ENCODE assay signal across 9 cellular contexts in the genomic region with DNA sequence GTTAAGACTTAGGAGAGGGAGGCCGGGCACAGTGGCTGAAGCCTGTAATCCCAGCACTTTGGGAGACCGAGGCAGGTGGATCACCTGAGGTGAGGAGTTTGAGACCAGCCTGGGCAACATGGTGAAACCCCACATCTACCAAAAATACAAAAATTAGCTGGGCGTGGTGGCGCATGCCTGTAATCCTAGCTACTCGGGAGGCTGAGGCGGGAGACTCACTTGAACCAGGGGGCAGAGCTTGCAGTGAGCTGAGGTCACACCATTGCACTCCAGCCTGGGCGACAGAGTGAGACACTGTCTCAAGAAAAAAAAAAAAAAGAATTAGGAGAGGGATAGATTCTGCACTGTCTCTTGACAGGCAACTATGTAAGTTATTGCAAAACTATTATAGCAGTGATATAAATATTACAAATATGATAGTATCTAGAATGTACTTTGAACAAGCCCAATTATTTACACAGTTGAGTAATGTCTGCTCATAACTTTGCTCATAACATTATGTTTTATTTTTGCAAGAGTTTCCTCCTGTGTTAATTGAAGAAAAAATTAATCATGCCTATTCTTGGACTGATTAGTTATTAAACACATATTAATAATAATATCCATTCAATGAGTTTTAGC. TPM values are rescaled to one million over a fixed set of nuclear protein-coding genes. Genes with fewer than 3 reads are reported as not detected.
A peak's percentile ranks its signal among the peaks of the same experiment; 100 is the strongest.
DNase-seq lines count a peak whose midpoint lies in the region; ATAC-seq and TF ChIP-seq lines count a peak whose summit lies in the region.
"Not testable (repeated sequence)": the region's sequence is repeated elsewhere in the genome, so short reads cannot be mapped to it uniquely, and the experiment has no call there.
"Had no signal": no experiment of that assay in that cellular context is flagged by ENCODE, and none has a peak within 500 bp of the region (broad histone marks: within the 10 kb centered on the region; RNA-seq: fewer than 3 reads in every experiment).

No MANE protein-coding gene starts in this region.

- peak overlapping the region; percentile 91; the same call in 1 of the 2 replicates for H3K27ac ChIP-seq in ACC112 (ENCODE audit: low read depth, low read length)
- peak overlapping the region; percentile 48 for H3K27ac ChIP-seq in RWPE2 (ENCODE audit: poor library complexity, severe bottlenecking)
- H3K27ac ChIP-seq in body of pancreas: peak overlapping the region in 3 of 4 donors; percentile 62 to 76 (median 66)
- peak overlapping the region; percentile 63 for H3K27ac ChIP-seq in duodenal mucosa (ENCODE audit: low read depth, low read length)
- H3K27ac ChIP-seq in muscle layer of duodenum (ENCODE audit: low read length): peak overlapping the region; percentile 41
- H3K27ac ChIP-seq in smooth muscle cell (ENCODE audit: low read depth): peak overlapping the region; percentile 94

- H3K9me3 ChIP-seq in RWPE2 (ENCODE audit: severe bottlenecking); body of pancreas; duodenal mucosa (ENCODE audit: control insufficient read depth in 1 of 2, low read length in 2 of 2); muscle layer of duodenum (ENCODE audit: control insufficient read depth in 1 of 2, low read length in 2 of 2); smooth muscle cell (replicated peaks; ENCODE audit: low read depth): not testable (repeated sequence)

- peaks cover 36% of the 10 kb centered on the region for H3K4me1 Mint-ChIP-seq in HFFc6 (ENCODE audit: low read depth)

- H3K36me3 Mint-ChIP-seq in HFFc6 (ENCODE audit: low read depth): not testable (repeated sequence)

- H4K20me1 ChIP-seq in smooth muscle cell (ENCODE audit: low read depth): not testable (repeated sequence)

- not testable (repeated sequence) for H3K4me3 ChIP-seq in ACC112 (ENCODE audit: low read depth, low read length); RWPE2 (ENCODE audit: severe bottlenecking); body of pancreas; duodenal mucosa (ENCODE audit: low read depth in 1 of 2, low read length in 2 of 2); fibroblast of villous mesenchyme (ENCODE audit: low read depth, low read length); muscle layer of duodenum (ENCODE audit: low read depth in 1 of 2, low read length in 2 of 2); smooth muscle cell

- not testable (repeated sequence) for TF ChIP-seq POLR2A in body of pancreas (IDR thresholded peaks at IDR 0.05)

- not testable (repeated sequence) for H2AFZ ChIP-seq in ACC112 (ENCODE audit: low read length, unreplicated experiment); smooth muscle cell (ENCODE audit: low read depth)

- TF ChIP-seq CTCF in HFFc6 (IDR thresholded peaks at IDR 0.05); RWPE2 (IDR thresholded peaks at IDR 0.05; ENCODE audit: poor library complexity, severe bottlenecking); body of pancreas (IDR thresholded peaks at IDR 0.05); fibroblast of villous mesenchyme (IDR thresholded peaks at IDR 0.05; ENCODE audit: insufficient read depth, low read depth, low read length); smooth muscle cell (IDR thresholded peaks at IDR 0.05; ENCODE audit: borderline replicate concordance, insufficient read depth, poor library complexity, severe bottlenecking): not testable (repeated sequence)

- H3K27me3 Mint-ChIP-seq in HFFc6 (ENCODE audit: insufficient read depth): not testable (repeated sequence)

- H3F3A ChIP-seq in smooth muscle cell (ENCODE audit: low read depth): peaks cover 13% of the 10 kb centered on the region

- intact Hi-C loops in body of pancreas (cut with DNase I): not testable (repeated sequence)

- H3K79me2 ChIP-seq in ACC112 (ENCODE audit: control insufficient read depth, insufficient read depth, low read length, unreplicated experiment): peaks cover 17% of the 10 kb centered on the region
- not testable (repeated sequence) for H3K79me2 ChIP-seq in smooth muscle cell (ENCODE audit: low read depth)

- 79 to 86% methylated on average over 7 of the region's 7 CpGs for WGBS in body of pancreas, 2 donors
- 94% methylated on average over 7 of the region's 7 CpGs for WGBS in smooth muscle cell (ENCODE audit: low lambda C conversion rate)

- H3K4me1 ChIP-seq in ACC112 (ENCODE audit: control insufficient read depth, insufficient read depth, low read length, unreplicated experiment): peaks cover 27% of the 10 kb centered on the region
- peaks cover 19% of the 10 kb centered on the region for H3K4me1 ChIP-seq in RWPE2 (ENCODE audit: insufficient read depth, poor library complexity, severe bottlenecking)
- peaks cover 38% of the 10 kb centered on the region for H3K4me1 ChIP-seq in body of pancreas
- peaks cover 16% of the 10 kb centered on the region in 2 donors for H3K4me1 ChIP-seq in duodenal mucosa (ENCODE audit: control insufficient read depth in 1 of 2, insufficient read depth in 2 of 2, low read length in 2 of 2)
- H3K4me1 ChIP-seq in muscle layer of duodenum (ENCODE audit: control insufficient read depth in 1 of 2, insufficient read depth in 2 of 2, low read length in 2 of 2); smooth muscle cell (ENCODE audit: low read depth): not testable (repeated sequence)

- not testable (repeated sequence) for H3K9me3 Mint-ChIP-seq in HFFc6

- H3K27ac Mint-ChIP-seq in HFFc6: peak overlapping the region; percentile 89

- not testable (repeated sequence) for DNase-seq in HFFc6; RWPE2 (ENCODE audit: low spot score); smooth muscle cell (lab: John Stamatoyannopoulos, UW; ENCODE audit: unreplicated experiment)
- DNase-seq in body of pancreas: peak in 3 of 4 donors; percentile 24 to 26 (median 24)
- DNase-seq in fibroblast of villous mesenchyme (ENCODE audit: low read depth): peak; percentile 37

- not testable (repeated sequence) for H3K4me3 Mint-ChIP-seq in HFFc6

- H3K9ac ChIP-seq in duodenal mucosa (ENCODE audit: low read depth in 1 of 2, low read length in 2 of 2); smooth muscle cell (ENCODE audit: low read depth): not testable (repeated sequence)

- not testable (repeated sequence) for H3K4me2 ChIP-seq in smooth muscle cell

- ATAC-seq in RWPE2 (ENCODE audit: low read depth) (peak; percentile 11; the same call in 1 of the 3 replicates), body of pancreas (peak; percentile 88)

- not testable (repeated sequence) for H3K36me3 ChIP-seq in ACC112 (ENCODE audit: insufficient read depth, low read length); RWPE2 (ENCODE audit: low read depth); body of pancreas (replicated peaks in 1 of 2; ENCODE audit: insufficient read depth in 1 of 2, low read depth in 2 of 2); duodenal mucosa (ENCODE audit: control insufficient read depth in 1 of 2, insufficient read depth in 2 of 2, low read length in 2 of 2); muscle layer of duodenum (ENCODE audit: control insufficient read depth in 1 of 2, insufficient read depth in 2 of 2, low read length in 2 of 2); smooth muscle cell (ENCODE audit: low read depth)

- H3K27me3 ChIP-seq in ACC112 (ENCODE audit: insufficient read depth, low read length); RWPE2 (ENCODE audit: insufficient read depth, poor library complexity, severe bottlenecking); body of pancreas; duodenal mucosa (ENCODE audit: control insufficient read depth in 1 of 2, insufficient read depth in 2 of 2, low read length in 2 of 2); muscle layer of duodenum (ENCODE audit: low read depth, low read length); smooth muscle cell (ENCODE audit: low read depth): not testable (repeated sequence)

RNA-seq across cellular contexts. Expression of gene BMERB1, which starts 7.8 kb away (rescaled TPM):
- total RNA-seq in HFFc6 (2021; fragmentation: NEBNext Ultra II Directional; extraction: Animal tissue kit (Norgen Biotek cat#: 25700)): 10 to 100 TPM; 24.3 to 35.1 (median 29.9) TPM
- total RNA-seq in body of pancreas (10 to 100 TPM in 1 of 2 donors, 1 to 10 TPM in 1; 8.9 to 22.3 TPM), fibroblast of villous mesenchyme (37.4 and 44.0 TPM in 2 replicates), smooth muscle cell (15.3 and 16.5 TPM in 2 replicates)
- 12.6 and 20.0 TPM in 2 replicates for polyA plus RNA-seq in smooth muscle cell
- total RNA-seq: Caco-2 had no signal

RNA-seq across cellular contexts. Expression of gene MPV17L, which starts 46.6 kb away (rescaled TPM):
- total RNA-seq in HFFc6 (2021; fragmentation: NEBNext Ultra II Directional; extraction: Animal tissue kit (Norgen Biotek cat#: 25700)): not detected
- 10 to 100 TPM; 14.5 to 35.3 TPM for total RNA-seq in body of pancreas
- total RNA-seq in fibroblast of villous mesenchyme: 0.64 and 1.3 TPM in 2 replicates
- not detected in 2 replicates for total RNA-seq in smooth muscle cell
- not detected in 2 replicates for polyA plus RNA-seq in smooth muscle cell

Comparison
In these comparisons a context has a peak if more than half of its experiments do, and no peak if none do; other contexts are left out.
1. H3K27ac ChIP-seq: peak in every context shown above with its lines; median percentile 94 in smooth muscle cell; 91 in ACC112; 66 in body of pancreas; 63 in duodenal mucosa; 48 in RWPE2; 41 in muscle layer of duodenum.